8 cellular contexts compared by ENCODE assay signal in the genomic region with DNA sequence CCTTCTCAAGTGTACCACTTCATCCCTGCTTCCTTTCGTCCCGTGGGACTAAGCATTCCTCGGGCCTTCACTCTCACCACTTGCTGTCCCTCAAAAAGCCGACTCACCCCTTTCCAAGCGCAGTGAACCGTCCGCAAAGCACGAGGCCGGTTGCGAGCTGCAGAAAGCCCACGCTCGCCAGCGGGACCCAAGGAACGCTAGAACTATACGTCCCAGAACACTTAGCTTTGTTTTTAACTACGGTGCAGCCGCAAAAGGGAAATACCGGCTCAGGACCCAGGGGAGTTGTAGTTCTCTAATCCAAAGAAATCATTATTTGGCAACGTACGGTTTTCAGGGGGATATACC. TPM values are rescaled to one million over a fixed set of nuclear protein-coding genes. Genes with fewer than 3 reads are reported as not detected.
DNase-seq lines count a peak whose midpoint lies in the region; ATAC-seq and TF ChIP-seq lines count a peak whose summit lies in the region.

No MANE protein-coding gene starts in this region.

- H3K4me3 ChIP-seq in BJ (ENCODE audit: low read depth, low read length) (peak overlapping the region; percentile 65), KMS-11 (IDR thresholded peaks at IDR 0.05; ENCODE audit: insufficient read depth, low read depth, low read length) (peak overlapping the region; percentile 60), hepatocyte (peak overlapping the region; percentile 94)

- H3K9me3 ChIP-seq in hepatocyte (ENCODE audit: low read depth), result no peaks in the 10 kb centered on the region

- H3K9me3 Mint-ChIP-seq in activated naive CD8-positive, alpha-beta T cell treated with anti-CD3 and anti-CD28 coated beads, Interleukin-2, amount 10 ng/mL, durations not matched to agents 7 days and 5 days, result no peaks in the 10 kb centered on the region

- H4K20me1 ChIP-seq in KMS-11 (ENCODE audit: insufficient read depth) (no peaks in the 10 kb centered on the region), hepatocyte (ENCODE audit: insufficient read depth, poor library complexity, severe bottlenecking) (no peaks in the 10 kb centered on the region)

- H3K4me3 Mint-ChIP-seq in activated naive CD8-positive, alpha-beta T cell treated with anti-CD3 and anti-CD28 coated beads, Interleukin-2, amount 10 ng/mL, durations not matched to agents 7 days and 5 days, result peak overlapping the region; percentile 98

- WGBS in hepatocyte (ENCODE audit: low lambda C conversion rate, missing lambda C conversion rate), result under 1% methylated on average over 20 of the region's 20 CpGs

- ATAC-seq in GM19351 (IDR thresholded peaks at IDR 0.05; ENCODE audit: unreplicated experiment), result peak; percentile 15
- ATAC-seq in activated naive CD8-positive, alpha-beta T cell treated with anti-CD3 and anti-CD28 coated beads, Interleukin-2, amount 10 ng/mL, durations not matched to agents 7 days and 5 days (ENCODE audit: low read depth), result peak; percentile 8
- ATAC-seq in sciatic nerve, result peak; percentile 45
- no peak for ATAC-seq in GM21367 (IDR thresholded peaks at IDR 0.05; ENCODE audit: unreplicated experiment)

- H2AFZ ChIP-seq in KMS-11 (ENCODE audit: low read depth) (peak overlapping the region; percentile 93), hepatocyte (peak overlapping the region; percentile 97)

- H3K36me3 ChIP-seq in BJ (ENCODE audit: control insufficient read depth, insufficient read depth, low read length) (0 out of 2 replicates have a peak, but pooled peaks cover 2% of the 10 kb centered on the region), KMS-11 (ENCODE audit: insufficient read depth) (no peaks in the 10 kb centered on the region), hepatocyte (replicated peaks; ENCODE audit: insufficient read depth, low read depth) (no peaks in the 10 kb centered on the region)

- H3K79me2 ChIP-seq in KMS-11 (ENCODE audit: insufficient read depth, low read depth) (peaks cover 22% of the 10 kb centered on the region; the same call in 1 of the 2 replicates), hepatocyte (peaks cover 32% of the 10 kb centered on the region)

- peaks cover 27% of the 10 kb centered on the region for H3K4me1 Mint-ChIP-seq in activated naive CD8-positive, alpha-beta T cell treated with anti-CD3 and anti-CD28 coated beads, Interleukin-2, amount 10 ng/mL, durations not matched to agents 7 days and 5 days

- H3K9ac ChIP-seq in KMS-11, result peak overlapping the region; percentile 86

- intact Hi-C loops in sciatic nerve (cut with DNase I), result no loop called here

- POLR2A ChIA-PET in BJ (lab: Charles Lee), result no interaction called here
- POLR2A ChIA-PET in activated naive CD8-positive, alpha-beta T cell treated with anti-CD3 and anti-CD28 coated beads, Interleukin-2, amount 10 ng/mL, durations not matched to agents 7 days and 5 days (lab: Charles Lee), result interaction anchor here (0.8 to 2.9 kb wide), 10 partner anchors 9 to 353 kb away, joined by 3 to 13 read pairs (median 7); partner anchors contain the start of gene TRIM26

- no peak for TF ChIP-seq CTCF in BJ (IDR thresholded peaks at IDR 0.05; ENCODE audit: insufficient read depth, low read depth, low read length)
- TF ChIP-seq CTCF in KMS-11 (conservative IDR thresholded peaks at IDR 0.05; ENCODE audit: low read depth, low read length), result no peak
- no peak for TF ChIP-seq CTCF in hepatocyte (IDR thresholded peaks at IDR 0.05; ENCODE audit: poor library complexity)

- peak overlapping the region; percentile 73 for H3K4me2 ChIP-seq in KMS-11
- peak overlapping the region; percentile 95 for H3K4me2 ChIP-seq in hepatocyte

- H3K27me3 Mint-ChIP-seq in activated naive CD8-positive, alpha-beta T cell treated with anti-CD3 and anti-CD28 coated beads, Interleukin-2, amount 10 ng/mL, durations not matched to agents 7 days and 5 days, result no peaks in the 10 kb centered on the region

- DNase-seq in BJ (ENCODE audit: low read depth), result no peak
- DNase-seq in activated naive CD8-positive, alpha-beta T cell treated with anti-CD3 and anti-CD28 coated beads, Interleukin-2, amount 10 ng/mL, durations not matched to agents 7 days and 5 days, result peak; percentile 46
- DNase-seq in hepatocyte (ENCODE audit: low spot score), result peak; percentile 55
- DNase-seq in sciatic nerve (ENCODE audit: low spot score), result peak; percentile 64
- DNase-seq in hepatic stellate cell (ENCODE audit: low spot score), result no peak

- CTCF ChIA-PET in BJ (lab: Yijun Ruan, JAX), result interaction anchor here (1.0 to 1.8 kb wide), 3 partner anchors 8 to 208 kb away, joined by 3 to 5 read pairs (median 5); no protein-coding TSS in a partner anchor

- peaks cover 19% of the 10 kb centered on the region for H3K36me3 Mint-ChIP-seq in activated naive CD8-positive, alpha-beta T cell treated with anti-CD3 and anti-CD28 coated beads, Interleukin-2, amount 10 ng/mL, durations not matched to agents 7 days and 5 days

- peak overlapping the region; percentile 99 for H3K27ac Mint-ChIP-seq in activated naive CD8-positive, alpha-beta T cell treated with anti-CD3 and anti-CD28 coated beads, Interleukin-2, amount 10 ng/mL, durations not matched to agents 7 days and 5 days

- H3K9me2 ChIP-seq in hepatocyte (replicated peaks; ENCODE audit: insufficient read depth), result no peaks in the 10 kb centered on the region

- H3K4me1 ChIP-seq in KMS-11 (ENCODE audit: low read depth, poor library complexity, severe bottlenecking) (peaks cover 17% of the 10 kb centered on the region), hepatocyte (ENCODE audit: insufficient read depth) (peaks cover 9% of the 10 kb centered on the region)

- peak overlapping the region; percentile 56 for H3K27ac ChIP-seq in KMS-11
- H3K27ac ChIP-seq in hepatocyte, result peak overlapping the region; percentile 89

- no peaks in the 10 kb centered on the region for H3K27me3 ChIP-seq in BJ (ENCODE audit: control insufficient read depth, insufficient read depth, low read length)
- no peaks in the 10 kb centered on the region for H3K27me3 ChIP-seq in KMS-11 (ENCODE audit: insufficient read depth, low read depth)
- H3K27me3 ChIP-seq in hepatocyte, result no peaks in the 10 kb centered on the region

RNA-seq across cellular contexts. Expression of gene POLR1H, which starts 0.5 kb away (rescaled TPM):
- 23.4 and 28.6 TPM in 2 replicates for polyA plus RNA-seq in BJ (2011; rRNA removed)
- polyA minus RNA-seq in BJ (2011; rRNA and poly(A)+ RNA removed), result 6.1 and 6.3 TPM in 2 replicates
- 10 to 100 TPM; 55.5 to 55.6 TPM for total RNA-seq in activated naive CD8-positive, alpha-beta T cell treated with anti-CD3 and anti-CD28 coated beads, Interleukin-2, amount 10 ng/mL, durations not matched to agents 7 days and 5 days
- 20.9 and 21.3 TPM in 2 replicates for total RNA-seq in hepatocyte
- polyA plus RNA-seq in hepatocyte, result 26.5 and 34.8 TPM in 2 replicates
- 16.6 TPM for total RNA-seq in sciatic nerve

RNA-seq across cellular contexts. Expression of gene PPP1R11, which starts 6.4 kb away (rescaled TPM):
- polyA plus RNA-seq in BJ (2011; rRNA removed) (56.4 and 70.2 TPM in 2 replicates), hepatocyte (74.5 and 79.6 TPM in 2 replicates)
- polyA minus RNA-seq in BJ (2011; rRNA and poly(A)+ RNA removed), result 16.5 and 23.2 TPM in 2 replicates
- total RNA-seq in activated naive CD8-positive, alpha-beta T cell treated with anti-CD3 and anti-CD28 coated beads, Interleukin-2, amount 10 ng/mL, durations not matched to agents 7 days and 5 days, result 10 to 100 TPM; 52.5 to 53.8 TPM
- total RNA-seq in hepatocyte (50.9 and 55.6 TPM in 2 replicates), sciatic nerve (38.3 TPM)

RNA-seq across cellular contexts. Expression of gene RNF39, which starts 15.0 kb away (rescaled TPM):
- polyA plus RNA-seq in BJ (2011; rRNA removed) (not detected in 2 replicates), hepatocyte (2.2 and 3.3 TPM in 2 replicates)
- not detected in 2 replicates for polyA minus RNA-seq in BJ (2011; rRNA and poly(A)+ RNA removed)
- not detected for total RNA-seq in activated naive CD8-positive, alpha-beta T cell treated with anti-CD3 and anti-CD28 coated beads, Interleukin-2, amount 10 ng/mL, durations not matched to agents 7 days and 5 days
- total RNA-seq in hepatocyte (0.73 and 1.1 TPM in 2 replicates), sciatic nerve (not detected)

RNA-seq across cellular contexts. Expression of gene TRIM31, which starts 52.3 kb away (rescaled TPM):
- polyA plus RNA-seq in BJ (2011; rRNA removed) (not detected in 2 replicates), hepatocyte (5.0 and 10.1 TPM in 2 replicates)
- polyA minus RNA-seq in BJ (2011; rRNA and poly(A)+ RNA removed), result not detected in 2 replicates
- total RNA-seq in activated naive CD8-positive, alpha-beta T cell treated with anti-CD3 and anti-CD28 coated beads, Interleukin-2, amount 10 ng/mL, durations not matched to agents 7 days and 5 days, result not detected
- total RNA-seq in hepatocyte (6.3 and 7.7 TPM in 2 replicates), sciatic nerve (not detected)

Comparison
In these comparisons a context has a peak if more than half of its experiments do, and no peak if none do; other contexts are left out.
1. DNase-seq: peak in activated naive CD8-positive, alpha-beta T cell treated with anti-CD3 and anti-CD28 coated beads, Interleukin-2, amount 10 ng/mL, durations not matched to agents 7 days and 5 days (single experiment), hepatocyte (single experiment) and sciatic nerve (single experiment); none in BJ (single experiment) and hepatic stellate cell (single experiment).
2. Peak in every context shown above with its lines, with median percentiles within 50 percentile points of each other: H3K4me3 ChIP-seq.